16 cellular contexts compared by ENCODE assay signal in the genomic region with DNA sequence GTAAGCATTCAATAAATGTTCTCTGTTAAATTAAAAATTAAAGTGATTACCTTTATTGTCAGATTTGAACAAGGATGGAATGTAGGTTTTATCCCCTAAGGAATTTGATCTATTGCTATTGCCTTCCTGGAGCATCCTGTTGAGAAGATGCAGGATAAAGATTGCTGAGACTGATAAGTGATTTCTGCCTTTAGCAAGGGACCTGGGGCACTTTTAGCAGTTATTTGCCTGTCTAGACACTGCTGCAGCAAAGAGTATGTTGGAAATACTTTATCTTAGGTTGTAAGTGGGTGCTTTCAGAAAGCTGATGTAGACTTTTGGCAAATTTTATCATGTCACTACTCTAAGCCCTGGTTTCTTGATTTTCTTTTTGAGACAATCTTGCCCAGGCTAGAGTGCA.
"Had no signal": no experiment of that assay in that cellular context is flagged by ENCODE, and none has a peak within 500 bp of the region (broad histone marks: within the 10 kb centered on the region; RNA-seq: fewer than 3 reads in every experiment).

No MANE protein-coding gene starts in this region.

- H3K4me3 Mint-ChIP-seq: endodermal cell; nephron progenitor cell; stimulated activated effector memory CD8-positive, alpha-beta T cell treated with anti-CD3 and anti-CD28 coated beads, Interleukin-12 subunit alpha, Interleukin-12 subunit beta, amount 100 ng/mL, for 72 hours had no signal

- H3K27ac Mint-ChIP-seq: endodermal cell; nephron progenitor cell; stimulated activated effector memory CD8-positive, alpha-beta T cell treated with anti-CD3 and anti-CD28 coated beads, Interleukin-12 subunit alpha, Interleukin-12 subunit beta, amount 100 ng/mL, for 72 hours had no signal

- H3K4me1 Mint-ChIP-seq: endodermal cell had no signal

- H3K27me3 Mint-ChIP-seq: naive thymus-derived CD4-positive, alpha-beta T cell had no signal

- ATAC-seq: naive thymus-derived CD4-positive, alpha-beta T cell; psoas muscle; right lobe of liver; stimulated activated effector memory CD8-positive, alpha-beta T cell treated with anti-CD3 and anti-CD28 coated beads, Interleukin-12 subunit alpha, Interleukin-12 subunit beta, amount 100 ng/mL, for 72 hours had no signal

- DNase-seq: effector CD4-positive, alpha-beta T cell; endodermal cell; foreskin melanocyte; head of caudate nucleus; kidney glomerular epithelial cell; naive thymus-derived CD4-positive, alpha-beta T cell; nephron progenitor cell; psoas muscle; retina; right lobe of liver; stimulated activated CD4-positive, alpha-beta T cell treated with anti-CD3 and anti-CD28 coated beads, Interleukin-4, amount 100 ng/mL, for 1 hour; stimulated activated CD8-positive, alpha-beta memory T cell treated with anti-CD3 and anti-CD28 coated beads, Interleukin-4, amount 100 ng/mL, for 48 hours; stomach; substantia nigra; transverse colon had no signal

- H3K9me3 Mint-ChIP-seq: stimulated activated effector memory CD8-positive, alpha-beta T cell treated with anti-CD3 and anti-CD28 coated beads, Interleukin-12 subunit alpha, Interleukin-12 subunit beta, amount 100 ng/mL, for 72 hours had no signal

- H3K36me3 Mint-ChIP-seq: stimulated activated effector memory CD8-positive, alpha-beta T cell treated with anti-CD3 and anti-CD28 coated beads, Interleukin-12 subunit alpha, Interleukin-12 subunit beta, amount 100 ng/mL, for 72 hours had no signal
